11 cellular contexts compared by ENCODE assay signal in the genomic region with DNA sequence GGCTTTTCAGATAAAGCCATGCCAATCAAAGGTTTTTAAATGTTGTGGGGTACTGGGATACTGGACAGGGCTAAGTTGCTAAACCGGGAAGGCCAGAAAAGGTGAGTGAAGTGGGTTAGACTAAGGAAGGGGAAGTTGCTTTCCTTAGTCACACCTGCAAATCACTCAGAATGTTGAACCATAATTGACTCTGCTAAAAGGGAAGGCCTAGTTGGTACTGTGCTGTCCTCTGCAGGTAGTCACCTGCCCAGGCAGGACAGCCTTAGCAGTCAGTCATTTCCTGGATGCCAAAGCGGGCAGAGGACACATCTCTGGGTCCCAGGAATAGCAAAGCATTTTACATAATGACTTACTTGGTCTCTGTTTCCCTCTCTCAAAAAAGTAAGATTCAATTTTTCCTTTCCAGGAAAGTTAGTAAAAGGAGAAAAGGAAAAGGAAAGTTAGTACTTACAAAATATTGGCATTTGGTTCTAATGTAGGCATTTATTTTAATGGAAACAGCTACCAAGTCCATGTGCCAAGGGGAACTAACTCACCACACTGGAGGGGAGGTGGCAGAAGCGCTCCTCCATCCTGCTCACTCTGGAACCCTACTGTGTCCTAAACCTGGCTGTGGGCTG.
DNase-seq lines count a peak whose midpoint lies in the region; ATAC-seq and TF ChIP-seq lines count a peak whose summit lies in the region.
"Had no signal": no experiment of that assay in that cellular context is flagged by ENCODE, and none has a peak within 500 bp of the region (broad histone marks: within the 10 kb centered on the region; RNA-seq: fewer than 3 reads in every experiment).

No MANE protein-coding gene starts in this region.

- TF ChIP-seq CTCF in vagina (IDR thresholded peaks at IDR 0.05) = no peak

- ATAC-seq in esophagus mucosa (peak; percentile 99), HG02840 (IDR thresholded peaks at IDR 0.05; ENCODE audit: low FRiP score, unreplicated experiment) (no peak), HG03095 (IDR thresholded peaks at IDR 0.05; ENCODE audit: unreplicated experiment) (no peak)

- no peak overlapping the region for H3K4me3 Mint-ChIP-seq in activated naive CD4-positive, alpha-beta T cell treated with anti-CD3 and anti-CD28 coated beads for 36 hours

- H3K36me3 Mint-ChIP-seq in activated naive CD4-positive, alpha-beta T cell treated with anti-CD3 and anti-CD28 coated beads for 36 hours (ENCODE audit: low read depth) = no peaks in the 10 kb centered on the region

- intact Hi-C loops in activated naive CD4-positive, alpha-beta T cell treated with anti-CD3 and anti-CD28 coated beads for 36 hours (cut with micrococcal nuclease) = loop anchor here (10.0 kb wide), 1 partner anchor 230 kb away; no protein-coding TSS in a partner anchor
- intact Hi-C loops in vagina (cut with DNase I) = no loop called here

- peak; percentile 31 for DNase-seq in activated naive CD4-positive, alpha-beta T cell treated with anti-CD3 and anti-CD28 coated beads for 36 hours
- DNase-seq in activated naive CD4-positive, alpha-beta T cell (lab: John Stamatoyannopoulos, UW) = no peak
- DNase-seq in NCI-H510A (lab: John Stamatoyannopoulos, UW) (peak; percentile 61), vagina (ENCODE audit: extremely low spot score in 2 of 2) (no peak), SW480 (ENCODE audit: low spot score) (no peak)
- DNase-seq: hippocampal formation, thyroid gland had no signal

- H3K36me3 ChIP-seq in vagina = no peaks in the 10 kb centered on the region
- H3K36me3 ChIP-seq: SJSA1, thyroid gland had no signal

- no peaks in the 10 kb centered on the region for H3K9me3 Mint-ChIP-seq in activated naive CD4-positive, alpha-beta T cell treated with anti-CD3 and anti-CD28 coated beads for 36 hours

- no peak overlapping the region for H3K27ac Mint-ChIP-seq in activated naive CD4-positive, alpha-beta T cell treated with anti-CD3 and anti-CD28 coated beads for 36 hours

- peak overlapping the region; percentile 17 for H3K27ac ChIP-seq in vagina
- H3K27ac ChIP-seq: SJSA1, thyroid gland had no signal

- peaks cover 11% of the 10 kb centered on the region for H3K4me1 Mint-ChIP-seq in activated naive CD4-positive, alpha-beta T cell treated with anti-CD3 and anti-CD28 coated beads for 36 hours (ENCODE audit: low read depth)

- peaks cover 16% of the 10 kb centered on the region for H3K4me1 ChIP-seq in vagina
- H3K4me1 ChIP-seq: SJSA1, thyroid gland had no signal

- CTCF ChIA-PET in activated naive CD4-positive, alpha-beta T cell treated with anti-CD3 and anti-CD28 coated beads for 36 hours (lab: Charles Lee) = interaction anchor here (0.6 to 1.2 kb wide), 2 partner anchors 97 to 150 kb away, joined by 3 to 5 read pairs; no protein-coding TSS in a partner anchor

- H3K4me3 ChIP-seq in vagina = no peak overlapping the region
- H3K4me3 ChIP-seq: SJSA1, thyroid gland had no signal

- H3K27me3 Mint-ChIP-seq in activated naive CD4-positive, alpha-beta T cell treated with anti-CD3 and anti-CD28 coated beads for 36 hours (ENCODE audit: low read depth) = no peaks in the 10 kb centered on the region

- H3K27me3 ChIP-seq in vagina = no peaks in the 10 kb centered on the region
- H3K27me3 ChIP-seq: SJSA1, thyroid gland had no signal

- no peaks in the 10 kb centered on the region for H3K9me3 ChIP-seq in vagina
- H3K9me3 ChIP-seq: SJSA1, thyroid gland had no signal

- TF ChIP-seq POLR2A in vagina (IDR thresholded peaks at IDR 0.05) = no peak

Comparison
In these comparisons a context has a peak if more than half of its experiments do, and no peak if none do; other contexts are left out.
1. DNase-seq: peak in activated naive CD4-positive, alpha-beta T cell treated with anti-CD3 and anti-CD28 coated beads for 36 hours (single experiment) and NCI-H510A (single experiment); none in activated naive CD4-positive, alpha-beta T cell (0 of 4), vagina (0 of 2) and SW480 (single experiment).